ENCODE assay signal across 11 cellular contexts in the genomic region with DNA sequence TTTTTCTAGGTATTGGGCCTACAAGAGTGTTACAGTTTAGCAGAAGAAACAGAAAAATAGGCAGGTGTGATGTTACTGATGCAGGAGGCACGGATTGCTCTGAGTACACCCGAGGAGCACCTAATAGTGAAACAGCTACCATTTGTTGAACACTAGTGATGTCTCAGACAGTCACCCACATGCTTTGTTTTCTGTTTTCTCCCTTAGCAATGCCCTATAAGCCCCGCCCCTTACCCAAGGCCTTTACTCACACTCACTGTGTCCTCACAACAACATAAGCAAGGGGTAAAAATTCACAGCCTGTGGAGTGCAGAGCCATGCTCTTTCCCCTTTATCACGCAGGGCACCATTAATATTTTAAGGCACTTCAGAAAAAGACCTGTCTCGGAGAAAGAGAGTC. TPM values are rescaled to one million over a fixed set of nuclear protein-coding genes. Genes with fewer than 3 reads are reported as not detected.
DNase-seq lines count a peak whose midpoint lies in the region; ATAC-seq and TF ChIP-seq lines count a peak whose summit lies in the region.
"Had no signal": no experiment of that assay in that cellular context is flagged by ENCODE, and none has a peak within 500 bp of the region (broad histone marks: within the 10 kb centered on the region; RNA-seq: fewer than 3 reads in every experiment).

No MANE protein-coding gene starts in this region.

- ATAC-seq in GM21717 (IDR thresholded peaks at IDR 0.05; ENCODE audit: unreplicated experiment) (peak; percentile 38), WTC11 (peak; percentile 32; the same call in 1 of the 2 replicates), left colon (peak; percentile 65)

- H3K4me3 ChIP-seq in ascending aorta, result no peak overlapping the region
- H3K4me3 ChIP-seq in effector memory CD4-positive, alpha-beta T cell (ENCODE audit: insufficient read depth, low read depth, low read length, poor library complexity, severe bottlenecking), result no peak overlapping the region

- H3K9me3 ChIP-seq in ascending aorta, result no peaks in the 10 kb centered on the region
- no peaks in the 10 kb centered on the region for H3K9me3 ChIP-seq in effector memory CD4-positive, alpha-beta T cell (ENCODE audit: control insufficient read depth, low read length)

- no peaks in the 10 kb centered on the region for H3K27me3 ChIP-seq in ascending aorta
- no peaks in the 10 kb centered on the region for H3K27me3 ChIP-seq in effector memory CD4-positive, alpha-beta T cell (replicated peaks; ENCODE audit: control insufficient read depth, insufficient read depth, low read length, poor library complexity, severe bottlenecking)

- H3K27ac Mint-ChIP-seq in WTC11, result no peak overlapping the region

- DNase-seq in AG20443 (ENCODE audit: low spot score) (peak; percentile 14), WTC11 (ENCODE audit: low spot score) (no peak), left colon (peak; percentile 38 to 48), HK-2 (ENCODE audit: unreplicated experiment) (no peak), ascending aorta (ENCODE audit: low spot score in 2 of 2) (no peak)
- no peak for DNase-seq in stimulated activated naive CD4-positive, alpha-beta T cell treated with Interleukin-2 at 50 U/mL for 16 hours (lab: John Stamatoyannopoulos, UW)
- DNase-seq in effector memory CD4-positive, alpha-beta T cell, result no peak
- DNase-seq: effector CD4-positive, alpha-beta T cell; NCI-H1436 treated with DMSO at 0.1 percent for 48 hours; SW 1271 had no signal

- H3K27me3 Mint-ChIP-seq in WTC11 (ENCODE audit: low read depth), result no peaks in the 10 kb centered on the region

- intact Hi-C loops in left colon (cut with DNase I, micrococcal nuclease) (no loop called here), ascending aorta (cut with DNase I) (no loop called here)

- peaks cover 0 to 11% of the 10 kb centered on the region in 2 donors for H3K4me1 ChIP-seq in ascending aorta
- H3K4me1 ChIP-seq in effector memory CD4-positive, alpha-beta T cell (ENCODE audit: control insufficient read depth, insufficient read depth, low read length, poor library complexity, severe bottlenecking), result peaks cover 5% of the 10 kb centered on the region

- H3K36me3 ChIP-seq in ascending aorta, result no peaks in the 10 kb centered on the region
- no peaks in the 10 kb centered on the region for H3K36me3 ChIP-seq in effector memory CD4-positive, alpha-beta T cell (ENCODE audit: control insufficient read depth, insufficient read depth, low read length)

- H3K4me3 Mint-ChIP-seq in WTC11, result no peak overlapping the region

- H3K4me1 Mint-ChIP-seq in WTC11, result peaks cover 13% of the 10 kb centered on the region

- H3K9me3 Mint-ChIP-seq in WTC11, result no peaks in the 10 kb centered on the region

- TF ChIP-seq CTCF in WTC11 (IDR thresholded peaks at IDR 0.05) (no peak), ascending aorta (IDR thresholded peaks at IDR 0.05) (no peak)

- no peak overlapping the region for H3K27ac ChIP-seq in ascending aorta
- H3K27ac ChIP-seq in effector memory CD4-positive, alpha-beta T cell (ENCODE audit: insufficient read depth, low read length, poor library complexity, severe bottlenecking), result no peak overlapping the region

- H3K36me3 Mint-ChIP-seq in WTC11, result no peaks in the 10 kb centered on the region

- POLR2A ChIA-PET in WTC11 (lab: Charles Lee), result interaction anchor here (0.9 to 1.2 kb wide), 2 partner anchors 10 to 26 kb away, joined by 4 read pairs; partner anchors contain the start of gene MAPK1IP1L

- CTCF ChIA-PET in WTC11 (lab: Charles Lee), result interaction anchor here (1.5 to 3.8 kb wide), 2 partner anchors 26 to 61 kb away, joined by 6 to 11 read pairs; partner anchors contain the start of gene MAPK1IP1L

TF ChIP-seq in WTC11, 78 proteins besides CTCF, POLR2A, EP300 and RAD21 (continues in another document):
- TF ChIP-seq SMAD4 (CRISPR knock-in tag; IDR thresholded peaks at IDR 0.05) (no peak), TP53 (CRISPR knock-in tag; IDR thresholded peaks at IDR 0.05) (no peak), NFATC4 (CRISPR knock-in tag; IDR thresholded peaks at IDR 0.05) (no peak), FOXK1 (CRISPR knock-in tag; IDR thresholded peaks at IDR 0.05) (no peak), CREB1 (CRISPR knock-in tag; IDR thresholded peaks at IDR 0.05) (no peak), ZNF317 (CRISPR knock-in tag; IDR thresholded peaks at IDR 0.05; ENCODE audit: borderline replicate concordance, low read depth) (no peak), ATF6 (CRISPR knock-in tag; IDR thresholded peaks at IDR 0.05) (no peak), ERG (CRISPR knock-in tag; IDR thresholded peaks at IDR 0.05) (no peak), OVOL2 (CRISPR knock-in tag; IDR thresholded peaks at IDR 0.05; ENCODE audit: borderline replicate concordance) (no peak), KAT7 (CRISPR knock-in tag; IDR thresholded peaks at IDR 0.05; ENCODE audit: borderline replicate concordance) (no peak), FOXP1 (CRISPR knock-in tag; IDR thresholded peaks at IDR 0.05; ENCODE audit: borderline replicate concordance) (no peak)
- TF ChIP-seq, protein P1, sequence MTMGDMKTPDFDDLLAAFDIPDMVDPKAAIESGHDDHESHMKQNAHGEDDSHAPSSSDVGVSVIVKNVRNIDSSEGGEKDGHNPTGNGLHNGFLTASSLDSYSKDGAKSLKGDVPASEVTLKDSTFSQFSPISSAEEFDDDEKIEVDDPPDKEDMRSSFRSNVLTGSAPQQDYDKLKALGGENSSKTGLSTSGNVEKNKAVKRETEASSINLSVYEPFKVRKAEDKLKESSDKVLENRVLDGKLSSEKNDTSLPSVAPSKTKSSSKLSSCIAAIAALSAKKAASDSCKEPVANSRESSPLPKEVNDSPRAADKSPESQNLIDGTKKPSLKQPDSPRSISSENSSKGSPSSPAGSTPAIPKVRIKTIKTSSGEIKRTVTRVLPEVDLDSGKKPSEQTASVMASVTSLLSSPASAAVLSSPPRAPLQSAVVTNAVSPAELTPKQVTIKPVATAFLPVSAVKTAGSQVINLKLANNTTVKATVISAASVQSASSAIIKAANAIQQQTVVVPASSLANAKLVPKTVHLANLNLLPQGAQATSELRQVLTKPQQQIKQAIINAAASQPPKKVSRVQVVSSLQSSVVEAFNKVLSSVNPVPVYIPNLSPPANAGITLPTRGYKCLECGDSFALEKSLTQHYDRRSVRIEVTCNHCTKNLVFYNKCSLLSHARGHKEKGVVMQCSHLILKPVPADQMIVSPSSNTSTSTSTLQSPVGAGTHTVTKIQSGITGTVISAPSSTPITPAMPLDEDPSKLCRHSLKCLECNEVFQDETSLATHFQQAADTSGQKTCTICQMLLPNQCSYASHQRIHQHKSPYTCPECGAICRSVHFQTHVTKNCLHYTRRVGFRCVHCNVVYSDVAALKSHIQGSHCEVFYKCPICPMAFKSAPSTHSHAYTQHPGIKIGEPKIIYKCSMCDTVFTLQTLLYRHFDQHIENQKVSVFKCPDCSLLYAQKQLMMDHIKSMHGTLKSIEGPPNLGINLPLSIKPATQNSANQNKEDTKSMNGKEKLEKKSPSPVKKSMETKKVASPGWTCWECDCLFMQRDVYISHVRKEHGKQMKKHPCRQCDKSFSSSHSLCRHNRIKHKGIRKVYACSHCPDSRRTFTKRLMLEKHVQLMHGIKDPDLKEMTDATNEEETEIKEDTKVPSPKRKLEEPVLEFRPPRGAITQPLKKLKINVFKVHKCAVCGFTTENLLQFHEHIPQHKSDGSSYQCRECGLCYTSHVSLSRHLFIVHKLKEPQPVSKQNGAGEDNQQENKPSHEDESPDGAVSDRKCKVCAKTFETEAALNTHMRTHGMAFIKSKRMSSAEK (CRISPR knock-in tag; IDR thresholded peaks at IDR 0.05; ENCODE audit: borderline replicate concordance), result no peak

RNA-seq across cellular contexts. Expression of gene MAPK1IP1L, which starts 25.7 kb away (rescaled TPM):
- total RNA-seq in WTC11 (2021) (97.9 to 107 TPM (median 107 TPM) in 3 replicates), left colon (10 to 100 TPM; 69.7 to 71.7 TPM), ascending aorta (51.8 TPM)

RNA-seq across cellular contexts. Expression of gene SOCS4, which starts 50.1 kb away (rescaled TPM):
- total RNA-seq in WTC11 (2021) (20.7 to 21.3 TPM (median 21.2 TPM) in 3 replicates), left colon (10 to 100 TPM; 17.3 to 20.0 TPM), ascending aorta (12.9 TPM)

RNA-seq across cellular contexts. Expression of gene WDHD1, which starts 50.3 kb away (rescaled TPM):
- 64.4 to 76.1 TPM (median 67.3 TPM) in 3 replicates for total RNA-seq in WTC11 (2021)
- total RNA-seq in left colon, result 1 to 10 TPM; 2.8 to 4.1 TPM
- 0.11 TPM for total RNA-seq in ascending aorta

RNA-seq across cellular contexts. Expression of gene LGALS3, which starts 51.9 kb away (rescaled TPM):
- total RNA-seq in WTC11 (2021), result 5.8 to 6.7 TPM (median 6.5 TPM) in 3 replicates
- total RNA-seq in left colon, result 1,000 to 10,000 TPM; 1,592 to 1,809 TPM
- total RNA-seq in ascending aorta, result 358 TPM

Comparison
In these comparisons a context has a peak if more than half of its experiments do, and no peak if none do; other contexts are left out.
1. DNase-seq: peak in AG20443 (single experiment) and left colon (2 of 2); none in WTC11 (single experiment), HK-2 (single experiment), ascending aorta (0 of 2), stimulated activated naive CD4-positive, alpha-beta T cell treated with Interleukin-2 at 50 U/mL for 16 hours (single experiment) and effector memory CD4-positive, alpha-beta T cell (0 of 3).
2. RNA of gene WDHD1, which starts 50.3 kb away (total RNA-seq): 64.4 to 76.1 TPM in WTC11; 2.8 to 4.1 TPM in left colon and 0.11 TPM in ascending aorta (single experiment); every median in the first group is over 10 times any median in the second.
3. Peak in every context shown above with its lines, with median percentiles within 50 percentile points of each other: ATAC-seq.